In genomic region chr1:222979561-222979960, GRCh38 we compare ENCODE assay signal across 15 cellular contexts.
DNase-seq lines count a peak whose midpoint lies in the region; ATAC-seq and TF ChIP-seq lines count a peak whose summit lies in the region.
"Had no signal": no experiment of that assay in that cellular context is flagged by ENCODE, and none has a peak within 500 bp of the region (broad histone marks: within the 10 kb centered on the region; RNA-seq: fewer than 3 reads in every experiment).

No MANE protein-coding gene starts in this region.

- no peak overlapping the region for H3K4me3 Mint-ChIP-seq in GM23338
- H3K4me3 Mint-ChIP-seq in HFFc6 = no peak overlapping the region
- H3K4me3 Mint-ChIP-seq: B cell; CD4-positive, alpha-beta T cell had no signal

- no peak overlapping the region for H3K4me2 ChIP-seq in GM23338

- intact Hi-C loops in thyroid gland (cut with DNase I) (no loop called here), stomach (cut with DNase I; ENCODE audit: low total_unique reads) (no loop called here)

- H3K9me3 Mint-ChIP-seq in GM23338 (peaks cover 5% of the 10 kb centered on the region; the same call in 2 of the 3 replicates), HFFc6 (no peaks in the 10 kb centered on the region)
- H3K9me3 Mint-ChIP-seq: CD4-positive, alpha-beta T cell had no signal

- H4K20me1 ChIP-seq in GM23338 (replicated peaks; ENCODE audit: insufficient read depth) = no peaks in the 10 kb centered on the region

- TF ChIP-seq EP300 in stomach (IDR thresholded peaks at IDR 0.05) = no peak

- no peak overlapping the region for H2AFZ ChIP-seq in GM23338

- TF ChIP-seq CTCF in GM23338 (conservative IDR thresholded peaks at IDR 0.05; ENCODE audit: low read depth in 2 of 2) (no peak), thyroid gland (IDR thresholded peaks at IDR 0.05) (no peak), HFFc6 (IDR thresholded peaks at IDR 0.05) (no peak), stomach (IDR thresholded peaks at IDR 0.05) (no peak)

- H3K4me1 Mint-ChIP-seq in GM23338 = no peaks in the 10 kb centered on the region; the same call in 2 of the 3 replicates
- peaks cover 23% of the 10 kb centered on the region for H3K4me1 Mint-ChIP-seq in HFFc6 (ENCODE audit: low read depth)
- H3K4me1 Mint-ChIP-seq: B cell had no signal

- H3K9me3 ChIP-seq in SJCRH30 (replicated peaks) = peaks cover 5% of the 10 kb centered on the region; the same call in 1 of the 2 replicates
- H3K9me3 ChIP-seq in thyroid gland = no peaks in the 10 kb centered on the region
- no peaks in the 10 kb centered on the region for H3K9me3 ChIP-seq in stomach

- H3K27ac ChIP-seq in GM23338 (ENCODE audit: low read depth) = no peak overlapping the region
- H3K27ac ChIP-seq in SJCRH30 = no peak overlapping the region
- H3K27ac ChIP-seq in thyroid gland = no peak overlapping the region
- H3K27ac ChIP-seq in stomach = no peak overlapping the region

- no peaks in the 10 kb centered on the region for H3K27me3 Mint-ChIP-seq in GM23338 (ENCODE audit: insufficient read depth, low read depth, poor library complexity)
- H3K27me3 Mint-ChIP-seq in HFFc6 (ENCODE audit: insufficient read depth) = no peaks in the 10 kb centered on the region
- H3K27me3 Mint-ChIP-seq: B cell; CD4-positive, alpha-beta T cell had no signal

- H3K36me3 ChIP-seq in GM23338 (ENCODE audit: insufficient read depth) = no peaks in the 10 kb centered on the region
- peaks cover 3% of the 10 kb centered on the region for H3K36me3 ChIP-seq in SJCRH30
- H3K36me3 ChIP-seq in thyroid gland = no peaks in the 10 kb centered on the region
- no peaks in the 10 kb centered on the region for H3K36me3 ChIP-seq in stomach

- H3K4me1 ChIP-seq in GM23338 (ENCODE audit: insufficient read depth) (no peaks in the 10 kb centered on the region), SJCRH30 (peaks cover 25% of the 10 kb centered on the region), thyroid gland (peaks cover 10 to 18% of the 10 kb centered on the region in 2 donors), stomach (peaks cover 0 to 17% (median 8%) of the 10 kb centered on the region in 4 donors)

- ATAC-seq in GM23338 = peak; percentile 61

- H3K79me2 ChIP-seq in GM23338 (replicated peaks; ENCODE audit: insufficient read depth) = no peaks in the 10 kb centered on the region

- 48 to 54% methylated on average over 5 of the region's 5 CpGs for WGBS in thyroid gland, 2 donors
- WGBS in stomach, 5 donors = 80 to 92% (median 91%) methylated on average over 5 of the region's 5 CpGs

- H3K4me3 ChIP-seq in GM23338 (no peak overlapping the region), SJCRH30 (no peak overlapping the region), thyroid gland (replicated peaks in 1 of 3) (no peak overlapping the region), stomach (no peak overlapping the region)

- H3K36me3 Mint-ChIP-seq in GM23338 (ENCODE audit: low read depth) (peaks cover 5% of the 10 kb centered on the region; the same call in 2 of the 3 replicates), HFFc6 (ENCODE audit: low read depth) (peaks cover 4% of the 10 kb centered on the region; the same call in 1 of the 2 replicates)

- TF ChIP-seq POLR2A in thyroid gland (IDR thresholded peaks at IDR 0.05) (no peak), stomach (IDR thresholded peaks at IDR 0.05) (no peak)

- H3K27me3 ChIP-seq in GM23338 (ENCODE audit: insufficient read depth) (no peaks in the 10 kb centered on the region), SJCRH30 (no peaks in the 10 kb centered on the region), thyroid gland (no peaks in the 10 kb centered on the region), stomach (no peaks in the 10 kb centered on the region)

- no peaks in the 10 kb centered on the region for H3K9me2 ChIP-seq in GM23338 (ENCODE audit: insufficient read depth)

- H3K27ac Mint-ChIP-seq in GM23338 (no peak overlapping the region), HFFc6 (no peak overlapping the region)
- H3K27ac Mint-ChIP-seq: B cell; CD4-positive, alpha-beta T cell had no signal

- DNase-seq in GM23338 (ENCODE audit: low spot score) = no peak
- peak; percentile 13 to 41 for DNase-seq in SJCRH30
- peak; percentile 77 for DNase-seq in islet precursor cell
- DNase-seq in thyroid gland = peak; percentile 76 to 78
- no peak for DNase-seq in HFFc6
- no peak for DNase-seq in stimulated activated CD4-positive, alpha-beta T cell treated with anti-CD3 and anti-CD28 coated beads, Interleukin-4, amount 100 ng/mL, for 4 hours
- no peak for DNase-seq in stomach
- DNase-seq: C1 segment of cervical spinal cord; CD4-positive, alpha-beta T cell; DMS153; DMS79 treated with DMSO at 0.1 percent for 48 hours; EL; GDM1; IMR-90 had no signal

- no peaks in the 10 kb centered on the region for H3F3A ChIP-seq in GM23338 (replicated peaks; ENCODE audit: low read depth)

TF ChIP-seq in GM23338, 12 proteins besides CTCF, POLR2A, EP300 and RAD21 (continues in another document):
- TF ChIP-seq, protein P1, sequence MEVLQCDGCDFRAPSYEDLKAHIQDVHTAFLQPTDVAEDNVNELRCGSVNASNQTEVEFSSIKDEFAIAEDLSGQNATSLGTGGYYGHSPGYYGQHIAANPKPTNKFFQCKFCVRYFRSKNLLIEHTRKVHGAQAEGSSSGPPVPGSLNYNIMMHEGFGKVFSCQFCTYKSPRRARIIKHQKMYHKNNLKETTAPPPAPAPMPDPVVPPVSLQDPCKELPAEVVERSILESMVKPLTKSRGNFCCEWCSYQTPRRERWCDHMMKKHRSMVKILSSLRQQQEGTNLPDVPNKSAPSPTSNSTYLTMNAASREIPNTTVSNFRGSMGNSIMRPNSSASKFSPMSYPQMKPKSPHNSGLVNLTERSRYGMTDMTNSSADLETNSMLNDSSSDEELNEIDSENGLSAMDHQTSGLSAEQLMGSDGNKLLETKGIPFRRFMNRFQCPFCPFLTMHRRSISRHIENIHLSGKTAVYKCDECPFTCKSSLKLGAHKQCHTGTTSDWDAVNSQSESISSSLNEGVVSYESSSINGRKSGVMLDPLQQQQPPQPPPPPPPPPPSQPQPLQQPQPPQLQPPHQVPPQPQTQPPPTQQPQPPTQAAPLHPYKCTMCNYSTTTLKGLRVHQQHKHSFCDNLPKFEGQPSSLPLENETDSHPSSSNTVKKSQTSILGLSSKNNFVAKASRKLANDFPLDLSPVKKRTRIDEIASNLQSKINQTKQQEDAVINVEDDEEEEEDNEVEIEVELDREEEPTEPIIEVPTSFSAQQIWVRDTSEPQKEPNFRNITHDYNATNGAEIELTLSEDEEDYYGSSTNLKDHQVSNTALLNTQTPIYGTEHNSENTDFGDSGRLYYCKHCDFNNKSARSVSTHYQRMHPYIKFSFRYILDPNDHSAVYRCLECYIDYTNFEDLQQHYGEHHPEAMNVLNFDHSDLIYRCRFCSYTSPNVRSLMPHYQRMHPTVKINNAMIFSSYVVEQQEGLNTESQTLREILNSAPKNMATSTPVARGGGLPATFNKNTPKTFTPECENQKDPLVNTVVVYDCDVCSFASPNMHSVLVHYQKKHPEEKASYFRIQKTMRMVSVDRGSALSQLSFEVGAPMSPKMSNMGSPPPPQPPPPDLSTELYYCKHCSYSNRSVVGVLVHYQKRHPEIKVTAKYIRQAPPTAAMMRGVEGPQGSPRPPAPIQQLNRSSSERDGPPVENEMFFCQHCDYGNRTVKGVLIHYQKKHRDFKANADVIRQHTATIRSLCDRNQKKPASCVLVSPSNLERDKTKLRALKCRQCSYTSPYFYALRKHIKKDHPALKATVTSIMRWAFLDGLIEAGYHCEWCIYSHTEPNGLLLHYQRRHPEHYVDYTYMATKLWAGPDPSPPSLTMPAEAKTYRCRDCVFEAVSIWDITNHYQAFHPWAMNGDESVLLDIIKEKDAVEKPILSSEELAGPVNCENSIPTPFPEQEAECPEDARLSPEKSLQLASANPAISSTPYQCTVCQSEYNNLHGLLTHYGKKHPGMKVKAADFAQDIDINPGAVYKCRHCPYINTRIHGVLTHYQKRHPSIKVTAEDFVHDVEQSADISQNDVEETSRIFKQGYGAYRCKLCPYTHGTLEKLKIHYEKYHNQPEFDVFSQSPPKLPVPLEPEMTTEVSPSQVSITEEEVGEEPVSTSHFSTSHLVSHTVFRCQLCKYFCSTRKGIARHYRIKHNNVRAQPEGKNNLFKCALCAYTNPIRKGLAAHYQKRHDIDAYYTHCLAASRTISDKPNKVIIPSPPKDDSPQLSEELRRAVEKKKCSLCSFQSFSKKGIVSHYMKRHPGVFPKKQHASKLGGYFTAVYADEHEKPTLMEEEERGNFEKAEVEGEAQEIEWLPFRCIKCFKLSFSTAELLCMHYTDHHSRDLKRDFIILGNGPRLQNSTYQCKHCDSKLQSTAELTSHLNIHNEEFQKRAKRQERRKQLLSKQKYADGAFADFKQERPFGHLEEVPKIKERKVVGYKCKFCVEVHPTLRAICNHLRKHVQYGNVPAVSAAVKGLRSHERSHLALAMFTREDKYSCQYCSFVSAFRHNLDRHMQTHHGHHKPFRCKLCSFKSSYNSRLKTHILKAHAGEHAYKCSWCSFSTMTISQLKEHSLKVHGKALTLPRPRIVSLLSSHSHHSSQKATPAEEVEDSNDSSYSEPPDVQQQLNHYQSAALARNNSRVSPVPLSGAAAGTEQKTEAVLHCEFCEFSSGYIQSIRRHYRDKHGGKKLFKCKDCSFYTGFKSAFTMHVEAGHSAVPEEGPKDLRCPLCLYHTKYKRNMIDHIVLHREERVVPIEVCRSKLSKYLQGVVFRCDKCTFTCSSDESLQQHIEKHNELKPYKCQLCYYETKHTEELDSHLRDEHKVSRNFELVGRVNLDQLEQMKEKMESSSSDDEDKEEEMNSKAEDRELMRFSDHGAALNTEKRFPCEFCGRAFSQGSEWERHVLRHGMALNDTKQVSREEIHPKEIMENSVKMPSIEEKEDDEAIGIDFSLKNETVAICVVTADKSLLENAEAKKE (CRISPR knock-in tag; IDR thresholded peaks at IDR 0.05) = no peak
- TF ChIP-seq JUNB (IDR thresholded peaks at IDR 0.05; ENCODE audit: unreplicated experiment) (no peak), ZNF114 (CRISPR knock-in tag; IDR thresholded peaks at IDR 0.05) (no peak), POLR2AphosphoS5 (IDR thresholded peaks at IDR 0.05; ENCODE audit: low read depth) (no peak), EZH2 (IDR thresholded peaks at IDR 0.05; ENCODE audit: low read depth, unreplicated experiment) (no peak), STAT1 (IDR thresholded peaks at IDR 0.05; ENCODE audit: unreplicated experiment) (no peak)

Comparison
In these comparisons a context has a peak if more than half of its experiments do, and no peak if none do; other contexts are left out.
1. DNase-seq: peak in SJCRH30 (2 of 2), islet precursor cell (single experiment) and thyroid gland (2 of 2); none in GM23338 (single experiment), HFFc6 (single experiment), stimulated activated CD4-positive, alpha-beta T cell treated with anti-CD3 and anti-CD28 coated beads, Interleukin-4, amount 100 ng/mL, for 4 hours (0 of 2) and stomach (single experiment).